Comparison of ENCODE assay signal across 18 cellular contexts in genomic region chr9:77587851-77588250, GRCh38.
DNase-seq lines count a peak whose midpoint lies in the region; ATAC-seq and TF ChIP-seq lines count a peak whose summit lies in the region.
"Had no signal": no experiment of that assay in that cellular context is flagged by ENCODE, and none has a peak within 500 bp of the region (broad histone marks: within the 10 kb centered on the region; RNA-seq: fewer than 3 reads in every experiment).

No MANE protein-coding gene starts in this region.

- intact Hi-C loops in tibial artery (cut with DNase I; ENCODE audit: low total_unique reads) = no loop called here

- no peak overlapping the region for H3K4me3 ChIP-seq in iPS-20b (ENCODE audit: low read length)
- no peak overlapping the region for H3K4me3 ChIP-seq in smooth muscle cell
- H3K4me3 ChIP-seq in tibial artery = no peak overlapping the region
- H3K4me3 ChIP-seq: BLaER1 treated with 17β-estradiol and CSF1 and Interleukin-3, amounts not matched to agents 10 nM and 100 nM; body of pancreas; lung; neural progenitor cell had no signal

- no peaks in the 10 kb centered on the region for H3K27me3 ChIP-seq in iPS-20b (ENCODE audit: insufficient read depth, low read length)
- no peaks in the 10 kb centered on the region for H3K27me3 ChIP-seq in smooth muscle cell (ENCODE audit: low read depth)
- H3K27me3 ChIP-seq in tibial artery = no peaks in the 10 kb centered on the region
- H3K27me3 ChIP-seq: BLaER1 treated with 17β-estradiol and CSF1 and Interleukin-3, amounts not matched to agents 10 nM and 100 nM; body of pancreas; neural progenitor cell had no signal

- H3K4me1 ChIP-seq in iPS-20b (ENCODE audit: insufficient read depth, low read length) (peaks cover 62% of the 10 kb centered on the region), smooth muscle cell (ENCODE audit: low read depth) (peaks cover 6% of the 10 kb centered on the region), tibial artery (no peaks in the 10 kb centered on the region)
- H3K4me1 ChIP-seq: body of pancreas had no signal

- TF ChIP-seq CTCF in smooth muscle cell (IDR thresholded peaks at IDR 0.05; ENCODE audit: borderline replicate concordance, insufficient read depth, poor library complexity, severe bottlenecking) = no peak
- TF ChIP-seq CTCF in tibial artery (IDR thresholded peaks at IDR 0.05) = no peak

- no peaks in the 10 kb centered on the region for H3K79me2 ChIP-seq in smooth muscle cell (ENCODE audit: low read depth)

- H3K9ac ChIP-seq in iPS-20b (ENCODE audit: low read depth, low read length) (peak overlapping the region; percentile 26; the same call in 1 of the 2 replicates), smooth muscle cell (ENCODE audit: low read depth) (no peak overlapping the region)
- H3K9ac ChIP-seq: BLaER1 treated with 17β-estradiol and CSF1 and Interleukin-3, amounts not matched to agents 10 nM and 100 nM; neural progenitor cell had no signal

- 31% methylated on average over 2 of the region's 2 CpGs for WGBS in smooth muscle cell (ENCODE audit: low lambda C conversion rate)

- H3K36me3 ChIP-seq in iPS-20b (ENCODE audit: insufficient read depth, low read depth, low read length) (no peaks in the 10 kb centered on the region), smooth muscle cell (ENCODE audit: low read depth) (no peaks in the 10 kb centered on the region), tibial artery (no peaks in the 10 kb centered on the region)
- H3K36me3 ChIP-seq: BLaER1 treated with 17β-estradiol and CSF1 and Interleukin-3, amounts not matched to agents 10 nM and 100 nM; neural progenitor cell had no signal

- H4K20me1 ChIP-seq in smooth muscle cell (ENCODE audit: low read depth) = no peaks in the 10 kb centered on the region
- H4K20me1 ChIP-seq: BLaER1 treated with 17β-estradiol and CSF1 and Interleukin-3, amounts not matched to agents 10 nM and 100 nM had no signal

- peak; percentile 21; the same call in 2 of the 3 replicates for ATAC-seq in SK-N-SH treated with all-trans-retinoic acid at 6 μM for 48 hours
- ATAC-seq in HG03521 (IDR thresholded peaks at IDR 0.05; ENCODE audit: unreplicated experiment) = no peak
- no peak for ATAC-seq in GM21390 (IDR thresholded peaks at IDR 0.05; ENCODE audit: unreplicated experiment)
- ATAC-seq: activated T-cell treated with anti-CD3 and anti-CD28 coated beads, Interleukin-2, amount 50 U/mL, for 4 hours; body of pancreas had no signal

- H3K27ac ChIP-seq in iPS-20b (ENCODE audit: low read length) (peak overlapping the region; percentile 10), smooth muscle cell (ENCODE audit: low read depth) (peak overlapping the region; percentile 56), tibial artery (no peak overlapping the region)
- H3K27ac ChIP-seq: 22Rv1; BLaER1 treated with 17β-estradiol and CSF1 and Interleukin-3, amounts not matched to agents 10 nM and 100 nM; body of pancreas; neural progenitor cell had no signal

- H3K9me3 ChIP-seq in iPS-20b (ENCODE audit: insufficient read depth, low read depth, low read length) (no peaks in the 10 kb centered on the region), smooth muscle cell (replicated peaks; ENCODE audit: low read depth) (no peaks in the 10 kb centered on the region), tibial artery (no peaks in the 10 kb centered on the region)
- H3K9me3 ChIP-seq: BLaER1 treated with 17β-estradiol and CSF1 and Interleukin-3, amounts not matched to agents 10 nM and 100 nM; body of pancreas had no signal

- H3F3A ChIP-seq in smooth muscle cell (ENCODE audit: low read depth) = peaks cover 9% of the 10 kb centered on the region

- H2AFZ ChIP-seq in smooth muscle cell (ENCODE audit: low read depth) = no peak overlapping the region
- H2AFZ ChIP-seq: neural progenitor cell had no signal

- peak overlapping the region; percentile 45 for H3K4me2 ChIP-seq in smooth muscle cell
- H3K4me2 ChIP-seq: neural progenitor cell had no signal

- DNase-seq in DMS53 (lab: John Stamatoyannopoulos, UW) = peak; percentile 44
- no peak for DNase-seq in DMS53 treated with DMSO at 0.1 percent for 48 hours (lab: John Stamatoyannopoulos, UW; ENCODE audit: unreplicated experiment)
- no peak for DNase-seq in smooth muscle cell (lab: John Stamatoyannopoulos, UW; ENCODE audit: unreplicated experiment)
- no peak for DNase-seq in tibial artery
- DNase-seq: activated CD4-positive, alpha-beta memory T cell treated with anti-CD3 and anti-CD28 coated beads, Interleukin-2, amount 10 ng/mL, durations not matched to agents 7 days and 5 days; activated T-cell treated with anti-CD3 and anti-CD28 coated beads, Interleukin-2, amount 50 U/mL, for 4 hours; cortex of kidney; NCI-H187; stimulated activated CD4-positive, alpha-beta T cell treated with anti-CD3 and anti-CD28 coated beads, Interleukin-12 subunit alpha, Interleukin-12 subunit beta, amount 100 ng/mL, for 4 hours had no signal

TF ChIP-seq in SK-N-SH treated with all-trans-retinoic acid at 6 μM for 48 hours, 23 proteins besides CTCF, POLR2A, EP300 and RAD21:
- TF ChIP-seq SNAI2 (CRISPR knock-in tag; IDR thresholded peaks at IDR 0.05) (no peak), ZFP3 (CRISPR knock-in tag; IDR thresholded peaks at IDR 0.05) (no peak), GLIS3 (CRISPR knock-in tag; IDR thresholded peaks at IDR 0.05) (no peak), BACH2 (CRISPR knock-in tag; IDR thresholded peaks at IDR 0.05; ENCODE audit: borderline replicate concordance) (no peak), TCF4 (CRISPR knock-in tag; IDR thresholded peaks at IDR 0.05; ENCODE audit: borderline replicate concordance) (no peak), CSDC2 (CRISPR knock-in tag; IDR thresholded peaks at IDR 0.05) (no peak), CSRNP3 (CRISPR knock-in tag; IDR thresholded peaks at IDR 0.05) (no peak), POU6F1 (CRISPR knock-in tag; IDR thresholded peaks at IDR 0.05; ENCODE audit: borderline replicate concordance, low read depth) (no peak), ZNF8 (CRISPR knock-in tag; IDR thresholded peaks at IDR 0.05) (no peak), CREB5 (CRISPR knock-in tag; IDR thresholded peaks at IDR 0.05; ENCODE audit: low read depth) (no peak), PATZ1 (CRISPR knock-in tag; IDR thresholded peaks at IDR 0.05; ENCODE audit: borderline replicate concordance) (no peak), RARB (CRISPR knock-in tag; IDR thresholded peaks at IDR 0.05) (no peak), ARNTL (CRISPR knock-in tag; IDR thresholded peaks at IDR 0.05; ENCODE audit: borderline replicate concordance, low read depth) (no peak), TOX (CRISPR knock-in tag; IDR thresholded peaks at IDR 0.05; ENCODE audit: borderline replicate concordance) (no peak)

Comparison
In these comparisons a context has a peak if more than half of its experiments do, and no peak if none do; other contexts are left out.
1. H3K27ac ChIP-seq: peak in iPS-20b (single experiment) and smooth muscle cell (single experiment); none in tibial artery (0 of 2).